ENCODE assay signal across 16 cellular contexts in genomic region chr13:63345835-63346234, GRCh38.
DNase-seq lines count a peak whose midpoint lies in the region; ATAC-seq and TF ChIP-seq lines count a peak whose summit lies in the region.
"Had no signal": no experiment of that assay in that cellular context is flagged by ENCODE, and none has a peak within 500 bp of the region (broad histone marks: within the 10 kb centered on the region; RNA-seq: fewer than 3 reads in every experiment).

No MANE protein-coding gene starts in this region.

- POLR2A ChIA-PET in PC-3 (lab: Charles Lee; ENCODE audit: unreplicated experiment), result no interaction called here

- CTCF ChIA-PET in PC-3 (lab: Charles Lee), result no interaction called here

- H3K4me3 ChIP-seq in LNCaP clone FGC (ENCODE audit: low read depth, low read length) (no peak overlapping the region), PC-3 (ENCODE audit: low read length) (no peak overlapping the region), adipocyte (ENCODE audit: low read length) (no peak overlapping the region), heart left ventricle (no peak overlapping the region), left ventricle myocardium inferior (no peak overlapping the region), adrenal gland (no peak overlapping the region)
- H3K4me3 ChIP-seq: BLaER1, HAP-1 had no signal

- no peak overlapping the region for H3K4me2 ChIP-seq in PC-3 (ENCODE audit: low read length)
- H3K4me2 ChIP-seq: BLaER1 had no signal

- H3K9ac ChIP-seq in PC-3 (ENCODE audit: low read length), result no peak overlapping the region
- H3K9ac ChIP-seq in adipocyte (ENCODE audit: low read length), result no peak overlapping the region
- H3K9ac ChIP-seq: BLaER1 had no signal

- no peak overlapping the region for H2AFZ ChIP-seq in PC-3 (ENCODE audit: low read length)

- H3K9me3 ChIP-seq in PC-3 (ENCODE audit: low read length) (no peaks in the 10 kb centered on the region), adipocyte (ENCODE audit: control insufficient read depth, low read length) (no peaks in the 10 kb centered on the region), heart left ventricle (peaks cover 0 to 8% (median 0%) of the 10 kb centered on the region in 12 donors), left ventricle myocardium inferior (replicated peaks) (peaks cover 10% of the 10 kb centered on the region), adrenal gland (replicated peaks in 1 of 3) (no peaks in the 10 kb centered on the region)
- H3K9me3 ChIP-seq: BLaER1, HAP-1 had no signal

- no peaks in the 10 kb centered on the region for H3F3A ChIP-seq in PC-3 (ENCODE audit: low read length, unreplicated experiment)

- no peaks in the 10 kb centered on the region for H3K36me3 ChIP-seq in PC-3 (ENCODE audit: low read depth, low read length)
- H3K36me3 ChIP-seq in adipocyte (ENCODE audit: control insufficient read depth, insufficient read depth, low read length, severe bottlenecking), result no peaks in the 10 kb centered on the region
- H3K36me3 ChIP-seq in heart left ventricle, result no peaks in the 10 kb centered on the region
- no peaks in the 10 kb centered on the region for H3K36me3 ChIP-seq in left ventricle myocardium inferior
- H3K36me3 ChIP-seq in adrenal gland (replicated peaks in 1 of 2), result no peaks in the 10 kb centered on the region
- H3K36me3 ChIP-seq: BLaER1, HAP-1 had no signal

- peak; percentile 97 for DNase-seq in LNCaP clone FGC (ENCODE audit: low read depth)
- DNase-seq in PC-3, result peak; percentile 46
- DNase-seq in adipocyte (ENCODE audit: low read depth), result peak; percentile 4
- DNase-seq in heart left ventricle, result no peak
- DNase-seq in HK-2 (ENCODE audit: unreplicated experiment), result no peak
- no peak for DNase-seq in left ventricle myocardium inferior
- DNase-seq in adrenal gland, result no peak
- DNase-seq: 8988T; Calu3; CD8-positive, alpha-beta T cell; DMS79 treated with DMSO at 0.1 percent for 48 hours; GF-D8; HFFc6 had no signal

- TF ChIP-seq POLR2A in heart left ventricle (IDR thresholded peaks at IDR 0.05) (no peak), adrenal gland (IDR thresholded peaks at IDR 0.05) (no peak)

- no TSS peak for BruUV-seq in PC-3 (replicated peaks; lab: Mats Ljungman, UMichigan)

- TF ChIP-seq CTCF in 22Rv1 (IDR thresholded peaks at IDR 0.05), result no peak
- no peak for TF ChIP-seq CTCF in LNCaP clone FGC (IDR thresholded peaks at IDR 0.05; ENCODE audit: control insufficient read depth, extremely low read depth, insufficient read depth)
- TF ChIP-seq CTCF in PC-3 (conservative IDR thresholded peaks at IDR 0.05; ENCODE audit: low read depth, low read length), result no peak
- no peak for TF ChIP-seq CTCF in heart left ventricle (IDR thresholded peaks at IDR 0.05)
- TF ChIP-seq CTCF in left ventricle myocardium inferior (IDR thresholded peaks at IDR 0.05; ENCODE audit: borderline replicate concordance), result no peak
- TF ChIP-seq CTCF in adrenal gland (IDR thresholded peaks at IDR 0.05), result no peak

- H3K27me3 ChIP-seq in PC-3 (ENCODE audit: low read length) (no peaks in the 10 kb centered on the region), adipocyte (replicated peaks; ENCODE audit: control insufficient read depth, insufficient read depth, low read length) (no peaks in the 10 kb centered on the region), heart left ventricle (no peaks in the 10 kb centered on the region), left ventricle myocardium inferior (ENCODE audit: low read depth) (no peaks in the 10 kb centered on the region), adrenal gland (no peaks in the 10 kb centered on the region)
- H3K27me3 ChIP-seq: BLaER1 had no signal

- intact Hi-C loops in PC-3 (cut with micrococcal nuclease) (loop anchor here (2.0 kb wide), 1 partner anchor 89 kb away; no protein-coding TSS in a partner anchor), heart left ventricle (cut with DNase I) (no loop called here), left ventricle myocardium inferior (cut with micrococcal nuclease) (no loop called here), adrenal gland (cut with DNase I) (no loop called here)

- H3K27ac ChIP-seq in 22Rv1, result peak overlapping the region; percentile 77
- no peak overlapping the region for H3K27ac ChIP-seq in PC-3 (ENCODE audit: low read length)
- no peak overlapping the region for H3K27ac ChIP-seq in heart left ventricle
- no peak overlapping the region for H3K27ac ChIP-seq in left ventricle myocardium inferior (replicated peaks)
- no peak overlapping the region for H3K27ac ChIP-seq in adrenal gland
- H3K27ac ChIP-seq: BLaER1 had no signal

- H3K4me1 ChIP-seq in PC-3 (ENCODE audit: insufficient read depth, low read length) (no peaks in the 10 kb centered on the region; the same call in 1 of the 2 replicates), adipocyte (ENCODE audit: control insufficient read depth, insufficient read depth, low read length) (no peaks in the 10 kb centered on the region), heart left ventricle (no peaks in the 10 kb centered on the region), left ventricle myocardium inferior (no peaks in the 10 kb centered on the region), adrenal gland (replicated peaks in 1 of 2) (no peaks in the 10 kb centered on the region)
- H3K4me1 ChIP-seq: BLaER1, HAP-1 had no signal

- peak; percentile 86 for ATAC-seq in PC-3
- ATAC-seq in heart left ventricle, result no peak
- ATAC-seq: CD8-positive, alpha-beta T cell had no signal

- no peaks in the 10 kb centered on the region for H3K79me2 ChIP-seq in PC-3 (ENCODE audit: low read length)

- H4K20me1 ChIP-seq in PC-3 (ENCODE audit: low read length), result no peaks in the 10 kb centered on the region
- H4K20me1 ChIP-seq: BLaER1 had no signal

- H3K9me2 ChIP-seq in PC-3 (replicated peaks; ENCODE audit: low read length), result no peaks in the 10 kb centered on the region

Comparison
In these comparisons a context has a peak if more than half of its experiments do, and no peak if none do; other contexts are left out.
1. DNase-seq: peak in LNCaP clone FGC (single experiment), PC-3 (single experiment) and adipocyte (single experiment); none in heart left ventricle (0 of 5), HK-2 (single experiment), left ventricle myocardium inferior (single experiment) and adrenal gland (0 of 7).